ENCODE assay signal across 1 cellular context in the genomic region with DNA sequence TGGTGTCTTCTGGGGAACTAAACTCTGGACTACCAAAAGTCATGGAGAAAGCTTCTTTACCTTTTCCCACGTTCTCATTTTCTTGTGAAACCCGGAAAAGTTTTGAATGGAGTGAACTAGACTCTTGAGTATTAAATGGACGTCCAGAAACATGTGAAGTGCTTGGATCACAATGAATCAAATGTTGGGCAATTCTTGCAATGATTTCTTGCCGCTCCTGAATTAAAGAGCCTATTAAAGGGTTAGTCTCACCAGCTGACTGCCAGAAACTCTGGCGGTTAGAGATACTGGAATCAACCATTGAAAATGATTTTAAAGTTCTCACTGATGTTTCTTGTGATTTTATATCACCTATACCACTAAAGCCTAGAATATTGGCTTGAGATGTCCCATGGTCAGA.
TF ChIP-seq lines count a peak whose summit lies in the region.

No MANE protein-coding gene starts in this region.

TF ChIP-seq in HCT116, 20 proteins besides CTCF, POLR2A, EP300 and RAD21 (continued from another document):
- TF ChIP-seq, protein P1, sequence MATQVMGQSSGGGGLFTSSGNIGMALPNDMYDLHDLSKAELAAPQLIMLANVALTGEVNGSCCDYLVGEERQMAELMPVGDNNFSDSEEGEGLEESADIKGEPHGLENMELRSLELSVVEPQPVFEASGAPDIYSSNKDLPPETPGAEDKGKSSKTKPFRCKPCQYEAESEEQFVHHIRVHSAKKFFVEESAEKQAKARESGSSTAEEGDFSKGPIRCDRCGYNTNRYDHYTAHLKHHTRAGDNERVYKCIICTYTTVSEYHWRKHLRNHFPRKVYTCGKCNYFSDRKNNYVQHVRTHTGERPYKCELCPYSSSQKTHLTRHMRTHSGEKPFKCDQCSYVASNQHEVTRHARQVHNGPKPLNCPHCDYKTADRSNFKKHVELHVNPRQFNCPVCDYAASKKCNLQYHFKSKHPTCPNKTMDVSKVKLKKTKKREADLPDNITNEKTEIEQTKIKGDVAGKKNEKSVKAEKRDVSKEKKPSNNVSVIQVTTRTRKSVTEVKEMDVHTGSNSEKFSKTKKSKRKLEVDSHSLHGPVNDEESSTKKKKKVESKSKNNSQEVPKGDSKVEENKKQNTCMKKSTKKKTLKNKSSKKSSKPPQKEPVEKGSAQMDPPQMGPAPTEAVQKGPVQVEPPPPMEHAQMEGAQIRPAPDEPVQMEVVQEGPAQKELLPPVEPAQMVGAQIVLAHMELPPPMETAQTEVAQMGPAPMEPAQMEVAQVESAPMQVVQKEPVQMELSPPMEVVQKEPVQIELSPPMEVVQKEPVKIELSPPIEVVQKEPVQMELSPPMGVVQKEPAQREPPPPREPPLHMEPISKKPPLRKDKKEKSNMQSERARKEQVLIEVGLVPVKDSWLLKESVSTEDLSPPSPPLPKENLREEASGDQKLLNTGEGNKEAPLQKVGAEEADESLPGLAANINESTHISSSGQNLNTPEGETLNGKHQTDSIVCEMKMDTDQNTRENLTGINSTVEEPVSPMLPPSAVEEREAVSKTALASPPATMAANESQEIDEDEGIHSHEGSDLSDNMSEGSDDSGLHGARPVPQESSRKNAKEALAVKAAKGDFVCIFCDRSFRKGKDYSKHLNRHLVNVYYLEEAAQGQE (IDR thresholded peaks at IDR 0.05; ENCODE audit: low read depth): no peak
- TF ChIP-seq SRF (IDR thresholded peaks at IDR 0.05; ENCODE audit: low read depth) (no peak), ZNF274 (IDR thresholded peaks at IDR 0.05; ENCODE audit: low read depth, low read length) (no peak), ELF1 (IDR thresholded peaks at IDR 0.05; ENCODE audit: borderline replicate concordance, low read depth) (no peak), YY1 (IDR thresholded peaks at IDR 0.05; ENCODE audit: extremely low read depth, insufficient replicate concordance, low read depth, low read length) (no peak), EGR1 (IDR thresholded peaks at IDR 0.05; ENCODE audit: low read depth) (no peak), EZH2 (IDR thresholded peaks at IDR 0.05) (no peak), ZFX (IDR thresholded peaks at IDR 0.05) (no peak), EZH2phosphoT487 (IDR thresholded peaks at IDR 0.05; ENCODE audit: borderline replicate concordance) (no peak)
- TF ChIP-seq, protein P2, sequence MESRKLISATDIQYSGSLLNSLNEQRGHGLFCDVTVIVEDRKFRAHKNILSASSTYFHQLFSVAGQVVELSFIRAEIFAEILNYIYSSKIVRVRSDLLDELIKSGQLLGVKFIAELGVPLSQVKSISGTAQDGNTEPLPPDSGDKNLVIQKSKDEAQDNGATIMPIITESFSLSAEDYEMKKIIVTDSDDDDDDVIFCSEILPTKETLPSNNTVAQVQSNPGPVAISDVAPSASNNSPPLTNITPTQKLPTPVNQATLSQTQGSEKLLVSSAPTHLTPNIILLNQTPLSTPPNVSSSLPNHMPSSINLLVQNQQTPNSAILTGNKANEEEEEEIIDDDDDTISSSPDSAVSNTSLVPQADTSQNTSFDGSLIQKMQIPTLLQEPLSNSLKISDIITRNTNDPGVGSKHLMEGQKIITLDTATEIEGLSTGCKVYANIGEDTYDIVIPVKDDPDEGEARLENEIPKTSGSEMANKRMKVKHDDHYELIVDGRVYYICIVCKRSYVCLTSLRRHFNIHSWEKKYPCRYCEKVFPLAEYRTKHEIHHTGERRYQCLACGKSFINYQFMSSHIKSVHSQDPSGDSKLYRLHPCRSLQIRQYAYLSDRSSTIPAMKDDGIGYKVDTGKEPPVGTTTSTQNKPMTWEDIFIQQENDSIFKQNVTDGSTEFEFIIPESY (IDR thresholded peaks at IDR 0.05; ENCODE audit: extremely low read depth, insufficient replicate concordance, low read length): no peak
